In genomic region chr7:7672545-7673239, GRCh38 we compare ENCODE assay signal across 20 cellular contexts. TPM values are rescaled to one million over a fixed set of nuclear protein-coding genes. Genes with fewer than 3 reads are reported as not detected.
DNase-seq lines count a peak whose midpoint lies in the region; FAIRE-seq and TF ChIP-seq lines count a peak whose summit lies in the region.
"Had no signal": no experiment of that assay in that cellular context is flagged by ENCODE, and none has a peak within 500 bp of the region (broad histone marks: within the 10 kb centered on the region; RNA-seq: fewer than 3 reads in every experiment).

No MANE protein-coding gene starts in this region.

- H3K9me3 Mint-ChIP-seq in activated CD4-positive, alpha-beta T cell treated with anti-CD3 and anti-CD28 coated beads, Interleukin-2, amount 10 ng/mL, durations not matched to agents 7 days and 5 days = peaks cover 16% of the 10 kb centered on the region
- no peaks in the 10 kb centered on the region for H3K9me3 Mint-ChIP-seq in osteocyte (ENCODE audit: unreplicated experiment)

- FAIRE-seq in H54 (lab: Jason Lieb, UNC) = peak; percentile 77

- TF ChIP-seq CTCF in osteocyte (IDR thresholded peaks at IDR 0.05) = no peak

- CTCF ChIA-PET in activated CD4-positive, alpha-beta T cell treated with anti-CD3 and anti-CD28 coated beads, Interleukin-2, amount 10 ng/mL, durations not matched to agents 7 days and 5 days (lab: Charles Lee) = no interaction called here

- no peaks in the 10 kb centered on the region for H3K27me3 Mint-ChIP-seq in activated CD4-positive, alpha-beta T cell treated with anti-CD3 and anti-CD28 coated beads, Interleukin-2, amount 10 ng/mL, durations not matched to agents 7 days and 5 days
- no peaks in the 10 kb centered on the region for H3K27me3 Mint-ChIP-seq in osteocyte (ENCODE audit: unreplicated experiment)

- peaks cover 27% of the 10 kb centered on the region for H3K4me1 Mint-ChIP-seq in activated CD4-positive, alpha-beta T cell treated with anti-CD3 and anti-CD28 coated beads, Interleukin-2, amount 10 ng/mL, durations not matched to agents 7 days and 5 days
- no peaks in the 10 kb centered on the region for H3K4me1 Mint-ChIP-seq in osteocyte (ENCODE audit: unreplicated experiment)

- peaks cover 32% of the 10 kb centered on the region for H3K36me3 Mint-ChIP-seq in activated CD4-positive, alpha-beta T cell treated with anti-CD3 and anti-CD28 coated beads, Interleukin-2, amount 10 ng/mL, durations not matched to agents 7 days and 5 days (ENCODE audit: low read depth)
- peaks cover 7% of the 10 kb centered on the region for H3K36me3 Mint-ChIP-seq in osteocyte (ENCODE audit: unreplicated experiment)

- peak overlapping the region; percentile 31 for H3K27ac Mint-ChIP-seq in activated CD4-positive, alpha-beta T cell treated with anti-CD3 and anti-CD28 coated beads, Interleukin-2, amount 10 ng/mL, durations not matched to agents 7 days and 5 days
- H3K27ac Mint-ChIP-seq in osteocyte (ENCODE audit: unreplicated experiment) = no peak overlapping the region

- no peak overlapping the region for H3K4me3 Mint-ChIP-seq in activated CD4-positive, alpha-beta T cell treated with anti-CD3 and anti-CD28 coated beads, Interleukin-2, amount 10 ng/mL, durations not matched to agents 7 days and 5 days
- H3K4me3 Mint-ChIP-seq in osteocyte (ENCODE audit: unreplicated experiment) = no peak overlapping the region

- POLR2A ChIA-PET in activated CD4-positive, alpha-beta T cell treated with anti-CD3 and anti-CD28 coated beads, Interleukin-2, amount 10 ng/mL, durations not matched to agents 7 days and 5 days (lab: Charles Lee) = no interaction called here

- DNase-seq in activated CD4-positive, alpha-beta T cell treated with anti-CD3 and anti-CD28 coated beads, Interleukin-2, amount 10 ng/mL, durations not matched to agents 7 days and 5 days = no peak
- DNase-seq in activated CD4-positive, alpha-beta T cell treated with anti-CD3 and anti-CD28 coated beads for 4 hours = no peak
- DNase-seq in H54 (ENCODE audit: insufficient read length, low spot score) (no peak), NCI-H2227 (lab: John Stamatoyannopoulos, UW; ENCODE audit: unreplicated experiment) (no peak), NCI-H748 treated with DMSO at 0.1 percent for 48 hours (lab: John Stamatoyannopoulos, UW) (no peak), osteocyte (ENCODE audit: extremely low spot score, unreplicated experiment) (no peak)
- DNase-seq in activated T-cell treated with anti-CD3 and anti-CD28 coated beads, Interleukin-2, amount 50 U/mL, for 48 hours = peak; percentile 25 to 29
- peak; percentile 30 for DNase-seq in stimulated activated CD4-positive, alpha-beta T cell treated with anti-CD3 and anti-CD28 coated beads, Interleukin-4, amount 100 ng/mL, for 24 hours
- DNase-seq: ACHN, body of pancreas, Calu3, dorsolateral prefrontal cortex, heart left ventricle, KG1, kidney, NCI-H1436 treated with DMSO at 0.1 percent for 48 hours, PC-3, SK-N-SH, testis, WERI-Rb-1 had no signal

- no peak for TF ChIP-seq POLR2A in H54 (IDR thresholded peaks at IDR 0.05; ENCODE audit: low read depth, low read length)

RNA-seq across cellular contexts. Expression of gene UMAD1, which starts 32.1 kb away (rescaled TPM):
- 10 to 100 TPM; 16.3 to 16.4 TPM for total RNA-seq in activated CD4-positive, alpha-beta T cell treated with anti-CD3 and anti-CD28 coated beads, Interleukin-2, amount 10 ng/mL, durations not matched to agents 7 days and 5 days
- total RNA-seq in osteocyte = 9.8 and 10.9 TPM in 2 replicates

RNA-seq across cellular contexts. Expression of gene RPA3, which starts 45.7 kb away (rescaled TPM):
- 10 to 100 TPM; 93.2 to 93.4 TPM for total RNA-seq in activated CD4-positive, alpha-beta T cell treated with anti-CD3 and anti-CD28 coated beads, Interleukin-2, amount 10 ng/mL, durations not matched to agents 7 days and 5 days
- 14.8 and 16.5 TPM in 2 replicates for total RNA-seq in osteocyte

Comparison
In these comparisons a context has a peak if more than half of its experiments do, and no peak if none do; other contexts are left out.
1. DNase-seq: peak in activated T-cell treated with anti-CD3 and anti-CD28 coated beads, Interleukin-2, amount 50 U/mL, for 48 hours (2 of 2) and stimulated activated CD4-positive, alpha-beta T cell treated with anti-CD3 and anti-CD28 coated beads, Interleukin-4, amount 100 ng/mL, for 24 hours (single experiment); none in activated CD4-positive, alpha-beta T cell treated with anti-CD3 and anti-CD28 coated beads, Interleukin-2, amount 10 ng/mL, durations not matched to agents 7 days and 5 days (single experiment), activated CD4-positive, alpha-beta T cell treated with anti-CD3 and anti-CD28 coated beads for 4 hours (0 of 2), H54 (single experiment), NCI-H2227 (single experiment), NCI-H748 treated with DMSO at 0.1 percent for 48 hours (single experiment) and osteocyte (single experiment).